ENCODE assay signal across 19 cellular contexts in the genomic region with DNA sequence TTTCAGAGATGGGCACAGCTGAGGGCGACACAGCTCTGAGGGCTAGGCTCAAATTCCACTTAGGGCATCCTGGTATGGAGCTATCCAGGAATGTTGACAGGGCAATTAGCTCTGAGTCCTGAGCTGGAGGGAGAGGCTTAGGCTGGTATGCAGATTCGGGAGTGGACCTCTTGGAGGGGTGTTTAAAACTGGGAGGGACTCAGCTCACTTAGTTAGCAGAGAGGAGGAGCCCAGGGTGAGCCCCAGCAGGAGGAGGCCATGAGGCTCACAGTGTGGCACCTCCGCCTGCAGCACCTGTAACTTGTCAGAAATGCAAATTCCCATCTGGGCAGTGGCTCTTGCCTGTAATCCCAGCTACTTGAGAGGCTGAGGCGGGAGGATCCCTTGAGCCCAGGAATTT.
"Had no signal": no experiment of that assay in that cellular context is flagged by ENCODE, and none has a peak within 500 bp of the region (broad histone marks: within the 10 kb centered on the region; RNA-seq: fewer than 3 reads in every experiment).

No MANE protein-coding gene starts in this region.

- DNase-seq: activated CD4-positive, alpha-beta T cell treated with anti-CD3 and anti-CD28 coated beads, Interleukin-2, amount 50 U/mL, for 1 hour; activated CD8-positive, alpha-beta memory T cell treated with anti-CD3 and anti-CD28 coated beads for 24 hours; activated gamma-delta T cell treated with Interleukin-2 at 50 U/mL for 16 hours; activated naive CD8-positive, alpha-beta T cell treated with anti-CD3 and anti-CD28 coated beads for 36 hours; cerebellar nuclear complex; effector memory CD4-positive, alpha-beta T cell; gastrocnemius medialis; kidney; left ventricle myocardium inferior; mesenchymal stem cell; occipital lobe; right cardiac atrium; stomach; T-cell; T-helper 9 cell; testis had no signal

- H3K36me3 ChIP-seq: breast epithelium, prostate gland had no signal

- H3K27me3 ChIP-seq: breast epithelium, gastrocnemius medialis, testis had no signal

- H3K9me3 ChIP-seq: breast epithelium, gastrocnemius medialis, left ventricle myocardium inferior, prostate gland, stomach, testis had no signal

- H3K4me3 ChIP-seq: breast epithelium, gastrocnemius medialis, left ventricle myocardium inferior, prostate gland, stomach, testis had no signal

- H3K27ac ChIP-seq: left ventricle myocardium inferior, prostate gland, stomach, testis had no signal

- ATAC-seq: activated CD4-positive, CD25-positive, alpha-beta regulatory T cell treated with anti-CD3 and anti-CD28 coated beads, Interleukin-2, amount 50 U/mL, for 24 hours; gastrocnemius medialis; right cardiac atrium; T-cell had no signal

- H3K4me1 ChIP-seq: breast epithelium, prostate gland, testis had no signal
